Comparison of ENCODE assay signal across 13 cellular contexts in the genomic region with DNA sequence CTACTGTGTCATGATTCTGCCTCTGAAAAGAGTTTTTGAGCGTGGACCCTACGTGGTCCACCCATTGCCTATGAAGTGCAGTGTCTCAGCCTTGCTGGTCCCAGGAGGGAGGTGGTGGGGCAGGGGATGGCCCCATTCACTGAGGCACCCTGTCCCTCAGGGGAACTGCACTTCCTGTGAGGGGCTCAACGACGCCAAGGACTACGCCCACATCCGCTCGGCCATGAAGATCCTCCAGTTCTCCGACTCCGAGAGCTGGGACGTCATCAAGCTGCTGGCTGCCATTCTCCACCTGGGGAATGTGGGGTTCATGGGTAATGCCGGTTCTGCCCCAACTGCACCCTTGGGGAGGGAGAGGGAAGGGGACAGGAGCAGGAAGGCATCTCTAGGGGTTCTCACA. TPM values are rescaled to one million over a fixed set of nuclear protein-coding genes. Genes with fewer than 3 reads are reported as not detected.
DNase-seq lines count a peak whose midpoint lies in the region; ATAC-seq and TF ChIP-seq lines count a peak whose summit lies in the region.
"Had no signal": no experiment of that assay in that cellular context is flagged by ENCODE, and none has a peak within 500 bp of the region (broad histone marks: within the 10 kb centered on the region; RNA-seq: fewer than 3 reads in every experiment).

No MANE protein-coding gene starts in this region.

- no peak overlapping the region for H2AFZ ChIP-seq in GM23248

- H3K9me3 ChIP-seq in GM23248 (ENCODE audit: low read depth) = no peaks in the 10 kb centered on the region

- H3K36me3 ChIP-seq in GM23248 (ENCODE audit: low read depth) = no peaks in the 10 kb centered on the region

- TF ChIP-seq CTCF in activated B cell treated with CpG ODN at 0.5 μM for 24 hours (IDR thresholded peaks at IDR 0.05) = no peak

- in situ Hi-C loops in GM23248 (cut with MboI) = no loop called here

- H3K4me3 ChIP-seq in GM23248 = no peak overlapping the region

- ATAC-seq in GM21529 (IDR thresholded peaks at IDR 0.05; ENCODE audit: unreplicated experiment) = peak; percentile 56
- peak; percentile 96 for ATAC-seq in activated B cell treated with CpG ODN at 0.5 μM for 24 hours (ENCODE audit: low read depth)
- ATAC-seq in stimulated activated memory B cell treated with anti-CD40 and anti-IgM and Interleukin-4, amounts not matched to agents 10 μg/mL and 1 μg/mL and 100 μg/mL, for 72 hours = peak; percentile 82
- ATAC-seq: activated T-helper 17 cell treated with anti-CD3 and anti-CD28 coated beads, Interleukin-2, amount 50 U/mL, for 72 hours had no signal

- no peaks in the 10 kb centered on the region for H3K9me3 Mint-ChIP-seq in activated B cell treated with CpG ODN at 0.5 μM for 24 hours
- H3K9me3 Mint-ChIP-seq in stimulated activated memory B cell treated with anti-CD40 and anti-IgM and Interleukin-4, amounts not matched to agents 10 μg/mL and 1 μg/mL and 100 μg/mL, for 72 hours = no peaks in the 10 kb centered on the region
- H3K9me3 Mint-ChIP-seq: activated T-helper 17 cell treated with anti-CD3 and anti-CD28 coated beads, Interleukin-2, amount 50 U/mL, for 72 hours had no signal

- peaks cover 15% of the 10 kb centered on the region for H3K4me1 ChIP-seq in GM23248 (ENCODE audit: insufficient read depth)

- no peak overlapping the region for H3K27ac ChIP-seq in GM23248

- no peak overlapping the region for H3K9ac ChIP-seq in GM23248

- H3K4me2 ChIP-seq in GM23248 (ENCODE audit: unreplicated experiment) = no peak overlapping the region

- peaks cover 59% of the 10 kb centered on the region for H3K4me1 Mint-ChIP-seq in activated B cell treated with CpG ODN at 0.5 μM for 24 hours
- peaks cover 45% of the 10 kb centered on the region for H3K4me1 Mint-ChIP-seq in stimulated activated memory B cell treated with anti-CD40 and anti-IgM and Interleukin-4, amounts not matched to agents 10 μg/mL and 1 μg/mL and 100 μg/mL, for 72 hours
- H3K4me1 Mint-ChIP-seq: activated T-helper 17 cell treated with anti-CD3 and anti-CD28 coated beads, Interleukin-2, amount 50 U/mL, for 72 hours had no signal

- peak; percentile 51 for DNase-seq in activated effector memory CD4-positive, alpha-beta T cell treated with anti-CD3 and anti-CD28 coated beads, Interleukin-2, amount 50 U/mL, for 16 hours
- DNase-seq in activated effector memory CD4-positive, alpha-beta T cell treated with Interleukin-2 at 50 U/mL for 16 hours = no peak
- peak; percentile 48 for DNase-seq in activated B cell treated with CpG ODN at 0.5 μM for 24 hours
- DNase-seq in GM23248 = no peak
- DNase-seq in COLO668 (lab: John Stamatoyannopoulos, UW; ENCODE audit: unreplicated experiment) = no peak
- DNase-seq in activated CD4-positive, CD25-positive, alpha-beta regulatory T cell (lab: John Stamatoyannopoulos, UW) = no peak
- DNase-seq: activated CD4-positive, alpha-beta T cell treated with anti-CD3 and anti-CD28 coated beads for 4 hours; COR-L47; T-helper 1 cell had no signal

- peak overlapping the region; percentile 72 for H3K4me3 Mint-ChIP-seq in activated B cell treated with CpG ODN at 0.5 μM for 24 hours
- H3K4me3 Mint-ChIP-seq in stimulated activated memory B cell treated with anti-CD40 and anti-IgM and Interleukin-4, amounts not matched to agents 10 μg/mL and 1 μg/mL and 100 μg/mL, for 72 hours = peak overlapping the region; percentile 49
- H3K4me3 Mint-ChIP-seq: activated T-helper 17 cell treated with anti-CD3 and anti-CD28 coated beads, Interleukin-2, amount 50 U/mL, for 72 hours had no signal

- WGBS in GM23248 (ENCODE audit: low coverage in 1 of 2, low lambda C conversion rate in 2 of 2, missing lambda C conversion rate in 2 of 2), 2 experiments = 94 to 95% methylated on average over 11 of the region's 11 CpGs

- CTCF ChIA-PET in activated B cell treated with CpG ODN at 0.5 μM for 24 hours (lab: Charles Lee) = interaction anchor here (1.4 kb wide), 1 partner anchor 13 kb away, joined by 10 read pairs; no protein-coding TSS in a partner anchor

- H4K20me1 ChIP-seq in GM23248 (ENCODE audit: insufficient read depth) = no peaks in the 10 kb centered on the region

- no peaks in the 10 kb centered on the region for H3K9me2 ChIP-seq in GM23248 (ENCODE audit: insufficient read depth)

- POLR2A ChIA-PET in activated B cell treated with CpG ODN at 0.5 μM for 24 hours (lab: Charles Lee) = interaction anchor here (0.5 to 1.7 kb wide), 3 partner anchors 14 to 122 kb away, joined by 3 to 4 read pairs (median 3); a partner anchor contains a TSS

- 0 out of 2 replicates have a peak, but pooled peaks cover 7% of the 10 kb centered on the region for H3F3A ChIP-seq in GM23248 (ENCODE audit: insufficient read depth)

- H3K27ac Mint-ChIP-seq in activated B cell treated with CpG ODN at 0.5 μM for 24 hours = peak overlapping the region; percentile 86
- peak overlapping the region; percentile 81 for H3K27ac Mint-ChIP-seq in stimulated activated memory B cell treated with anti-CD40 and anti-IgM and Interleukin-4, amounts not matched to agents 10 μg/mL and 1 μg/mL and 100 μg/mL, for 72 hours
- H3K27ac Mint-ChIP-seq: activated T-helper 17 cell treated with anti-CD3 and anti-CD28 coated beads, Interleukin-2, amount 50 U/mL, for 72 hours had no signal

- H3K27me3 Mint-ChIP-seq in activated B cell treated with CpG ODN at 0.5 μM for 24 hours = no peaks in the 10 kb centered on the region
- H3K27me3 Mint-ChIP-seq in stimulated activated memory B cell treated with anti-CD40 and anti-IgM and Interleukin-4, amounts not matched to agents 10 μg/mL and 1 μg/mL and 100 μg/mL, for 72 hours = no peaks in the 10 kb centered on the region

- no peaks in the 10 kb centered on the region for H3K79me2 ChIP-seq in GM23248 (ENCODE audit: insufficient read depth)

- no peaks in the 10 kb centered on the region for H3K27me3 ChIP-seq in GM23248 (replicated peaks; ENCODE audit: insufficient read depth)

- no peaks in the 10 kb centered on the region for H3K36me3 Mint-ChIP-seq in activated B cell treated with CpG ODN at 0.5 μM for 24 hours (ENCODE audit: low read depth)
- no peaks in the 10 kb centered on the region for H3K36me3 Mint-ChIP-seq in stimulated activated memory B cell treated with anti-CD40 and anti-IgM and Interleukin-4, amounts not matched to agents 10 μg/mL and 1 μg/mL and 100 μg/mL, for 72 hours

- intact Hi-C loops in activated B cell treated with CpG ODN at 0.5 μM for 24 hours (cut with micrococcal nuclease) = loop anchor here (1.0 to 5.0 kb wide), 2 partner anchors 52 to 124 kb away; a partner anchor contains a TSS

RNA-seq across cellular contexts. Expression of a gene that starts 42.5 kb away (rescaled TPM):
- total RNA-seq in activated B cell treated with CpG ODN at 0.5 μM for 24 hours = 3.0 and 3.4 TPM in 2 replicates
- total RNA-seq in GM23248 (2014; rRNA removed; shearing (Covaris generic)) = under 0.01 TPM in 1 of 2 replicates, not detected in the other
- polyA plus RNA-seq in GM23248 (2016; fragmentation: Nextera tagmentation; extraction: Ambion mirVana) = not detected in 2 replicates
- total RNA-seq: NCI-H460 had no signal

RNA-seq across cellular contexts. Expression of a gene that starts 51.7 kb away (rescaled TPM):
- 45.6 and 49.3 TPM in 2 replicates for total RNA-seq in activated B cell treated with CpG ODN at 0.5 μM for 24 hours
- 23.3 and 32.4 TPM in 2 replicates for total RNA-seq in GM23248 (2014; rRNA removed; shearing (Covaris generic))
- polyA plus RNA-seq in GM23248 (2016; fragmentation: Nextera tagmentation; extraction: Ambion mirVana) = 41.1 and 42.4 TPM in 2 replicates

Comparison
In these comparisons a context has a peak if more than half of its experiments do, and no peak if none do; other contexts are left out.
1. DNase-seq: peak in activated effector memory CD4-positive, alpha-beta T cell treated with anti-CD3 and anti-CD28 coated beads, Interleukin-2, amount 50 U/mL, for 16 hours (single experiment) and activated B cell treated with CpG ODN at 0.5 μM for 24 hours (single experiment); none in activated effector memory CD4-positive, alpha-beta T cell treated with Interleukin-2 at 50 U/mL for 16 hours (single experiment), GM23248 (single experiment), COLO668 (single experiment) and activated CD4-positive, CD25-positive, alpha-beta regulatory T cell (0 of 4).
2. Peak in every context shown above with its lines, with median percentiles within 50 percentile points of each other: ATAC-seq.